Comparison of ENCODE assay signal across 17 cellular contexts in genomic region chr3:6805236-6805635, GRCh38. TPM values are rescaled to one million over a fixed set of nuclear protein-coding genes. Genes with fewer than 3 reads are reported as not detected.
"Had no signal": no experiment of that assay in that cellular context is flagged by ENCODE, and none has a peak within 500 bp of the region (broad histone marks: within the 10 kb centered on the region; RNA-seq: fewer than 3 reads in every experiment).

No MANE protein-coding gene starts in this region.

- DNase-seq: activated CD4-positive, alpha-beta T cell treated with anti-CD3 and anti-CD28 coated beads, Interleukin-2, amount 10 ng/mL, durations not matched to agents 24 days and 14 days; activated CD4-positive, CD25-positive, alpha-beta regulatory T cell; activated CD8-positive, alpha-beta memory T cell treated with anti-CD3 and anti-CD28 coated beads, Interleukin-2, amount 50 U/mL, for 4 hours; activated CD8-positive, alpha-beta T cell treated with anti-CD3 and anti-CD28 coated beads, Interleukin-2, amount 10 ng/mL, durations not matched to agents 7 days and 5 days; activated gamma-delta T cell; activated T-cell treated with anti-CD3 and anti-CD28 coated beads, Interleukin-2, amount 50 U/mL, for 72 hours; amniotic stem cell; endodermal cell; mucosa of descending colon; naive thymus-derived CD4-positive, alpha-beta T cell; pancreas; sigmoid colon; stimulated activated CD4-positive, alpha-beta T cell treated with anti-CD3 and anti-CD28 coated beads, Interleukin-12 subunit alpha, Interleukin-12 subunit beta, amount 100 ng/mL, for 4 hours; stimulated activated CD4-positive, alpha-beta T cell treated with anti-CD3 and anti-CD28 coated beads, Interleukin-2, amount 100 ng/mL, for 24 hours had no signal

- H3K4me3 ChIP-seq: mucosa of descending colon, pancreas, sigmoid colon, thoracic aorta had no signal

- FAIRE-seq: pancreas had no signal

- H3K27me3 ChIP-seq: pancreas, sigmoid colon had no signal

- H3K36me3 ChIP-seq: pancreas, sigmoid colon, thoracic aorta had no signal

RNA-seq across cellular contexts. Expression of gene GRM7, which starts 55.7 kb away (rescaled TPM):
- total RNA-seq: activated CD4-positive, alpha-beta T cell treated with anti-CD3 and anti-CD28 coated beads, Interleukin-2, amount 10 ng/mL, durations not matched to agents 24 days and 14 days; activated CD8-positive, alpha-beta T cell treated with anti-CD3 and anti-CD28 coated beads, Interleukin-2, amount 10 ng/mL, durations not matched to agents 7 days and 5 days; activated T-cell treated with anti-CD3 and anti-CD28 coated beads, Interleukin-2, amount 50 U/mL, for 72 hours; dermis microvascular lymphatic vessel endothelial cell; lung microvascular endothelial cell; naive thymus-derived CD4-positive, alpha-beta T cell had no signal
